Comparison of ENCODE assay signal across 8 cellular contexts in the genomic region with DNA sequence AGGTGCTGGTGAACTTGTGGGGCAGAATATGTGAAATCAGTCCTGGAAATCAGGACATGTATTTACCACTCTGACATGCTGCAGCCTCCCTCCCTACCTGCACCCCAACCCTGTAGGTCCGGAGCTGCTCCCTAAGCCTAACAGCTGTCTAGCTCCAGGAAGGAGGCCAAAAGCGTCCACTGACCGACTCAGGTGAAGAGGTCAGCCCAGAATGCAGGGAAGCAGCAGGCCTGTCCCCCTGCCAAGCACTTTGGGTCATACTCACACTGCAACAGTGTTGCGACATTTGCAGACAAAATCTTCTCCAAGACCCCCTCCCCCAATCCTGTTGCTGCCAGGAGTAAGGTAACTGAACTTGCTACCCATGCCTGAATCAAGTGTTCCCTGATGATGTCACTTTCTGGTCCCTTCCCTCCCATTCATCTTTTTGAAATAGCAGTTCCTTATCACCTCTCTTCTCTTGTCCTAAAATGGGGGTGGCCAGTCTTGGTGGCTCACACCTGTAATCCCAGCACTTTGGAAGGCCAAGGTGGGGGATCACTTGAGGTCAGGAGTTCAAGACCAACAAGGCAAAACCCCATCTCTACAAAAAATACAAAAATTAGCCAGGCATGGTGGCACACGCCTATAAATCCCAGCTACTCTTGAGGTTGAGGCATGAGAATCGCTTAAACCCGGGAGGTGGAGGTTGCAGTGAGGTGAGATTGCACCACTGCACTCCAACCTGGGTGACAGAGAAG. TPM values are rescaled to one million over a fixed set of nuclear protein-coding genes. Genes with fewer than 3 reads are reported as not detected.
DNase-seq lines count a peak whose midpoint lies in the region; ATAC-seq and TF ChIP-seq lines count a peak whose summit lies in the region.

No MANE protein-coding gene starts in this region.

- H2AK5ac ChIP-seq in mesenchymal stem cell (ENCODE audit: low read length, severe bottlenecking), result no peak overlapping the region

- H2BK5ac ChIP-seq in mesenchymal stem cell (ENCODE audit: low read depth, low read length, poor library complexity, severe bottlenecking), result no peak overlapping the region

- DNase-seq in left ventricle myocardium inferior (no peak), Right ventricle myocardium superior (no peak), mesenchymal stem cell (no peak), ureter (ENCODE audit: low spot score) (no peak), mucosa of gallbladder (ENCODE audit: low spot score) (no peak), retina (no peak)
- DNase-seq in activated naive CD4-positive, alpha-beta T cell treated with anti-CD3 and anti-CD28 coated beads, Interleukin-2, amount 50 U/mL, for 16 hours, result no peak

- peak overlapping the region; percentile 35 for H2BK120ac ChIP-seq in mesenchymal stem cell (ENCODE audit: low read depth, low read length)

- H3K4me1 ChIP-seq in left ventricle myocardium inferior (peaks cover 43% of the 10 kb centered on the region), mesenchymal stem cell (ENCODE audit: control insufficient read depth, insufficient read depth, low read depth, low read length) (peaks cover 20% of the 10 kb centered on the region)

- H3K27me3 ChIP-seq in left ventricle myocardium inferior (ENCODE audit: low read depth), result no peaks in the 10 kb centered on the region
- H3K27me3 ChIP-seq in mesenchymal stem cell (ENCODE audit: control insufficient read depth in 1 of 2, insufficient read depth in 1 of 2, low read length in 2 of 2), result no peaks in the 10 kb centered on the region

- intact Hi-C loops in left ventricle myocardium inferior (cut with micrococcal nuclease) (no loop called here), Right ventricle myocardium superior (cut with DNase I) (no loop called here)

- no peak for ATAC-seq in Right ventricle myocardium superior (ENCODE audit: poor library complexity)

- H3K9ac ChIP-seq in mesenchymal stem cell (ENCODE audit: low read length), result peak overlapping the region; percentile 65

- peaks cover 4% of the 10 kb centered on the region for H3K79me1 ChIP-seq in mesenchymal stem cell (replicated peaks; ENCODE audit: low read length, poor library complexity, severe bottlenecking)

- peaks cover 3% of the 10 kb centered on the region for H3K27me3 Mint-ChIP-seq in brain

- peak overlapping the region; percentile 78 for H4K91ac ChIP-seq in mesenchymal stem cell (ENCODE audit: low read length)

- H3K27ac ChIP-seq in left ventricle myocardium inferior (replicated peaks) (peak overlapping the region; percentile 92), mesenchymal stem cell (ENCODE audit: low read length, poor library complexity, severe bottlenecking) (no peak overlapping the region)

- peak overlapping the region in 1 of 2 experiments; percentile 64 for H3K4ac ChIP-seq in mesenchymal stem cell (ENCODE audit: low read depth in 1 of 2, low read length in 2 of 2)

- H2BK15ac ChIP-seq in mesenchymal stem cell (ENCODE audit: low read depth, poor library complexity, severe bottlenecking), result no peak overlapping the region

- H3K14ac ChIP-seq in mesenchymal stem cell (ENCODE audit: low read length in 2 of 2), result peak overlapping the region in 1 of 2 experiments; percentile 73

- peak overlapping the region; percentile 93 for H3K4me2 ChIP-seq in mesenchymal stem cell (ENCODE audit: low read length, poor library complexity, severe bottlenecking)

- peaks cover 39% of the 10 kb centered on the region for H3K4me1 Mint-ChIP-seq in brain

- H3K18ac ChIP-seq in mesenchymal stem cell (ENCODE audit: low read depth in 1 of 2, low read length in 2 of 2), result peak overlapping the region in 1 of 2 experiments; percentile 97

- peak overlapping the region; percentile 59 for H4K8ac ChIP-seq in mesenchymal stem cell (ENCODE audit: low read length)

- no peak overlapping the region for H2AFZ ChIP-seq in mesenchymal stem cell (ENCODE audit: low read depth, low read length)

- H3K9me3 Mint-ChIP-seq in brain, result no peaks in the 10 kb centered on the region

- H3K4me3 Mint-ChIP-seq in brain, result peak overlapping the region; percentile 87 to 96 (median 93)

- peak overlapping the region; percentile 94 for H3K4me3 ChIP-seq in left ventricle myocardium inferior
- H3K4me3 ChIP-seq in mesenchymal stem cell (ENCODE audit: insufficient read depth in 1 of 2, low read depth in 1 of 2, low read length in 2 of 2), result peak overlapping the region in 1 of 2 experiments; percentile 67

- 78% methylated on average over 7 of the region's 7 CpGs for WGBS in mesenchymal stem cell

- peak overlapping the region in 1 of 2 experiments; percentile 99 for H2BK12ac ChIP-seq in mesenchymal stem cell (ENCODE audit: low read length in 2 of 2)

- H3K36me3 ChIP-seq in left ventricle myocardium inferior (no peaks in the 10 kb centered on the region), mesenchymal stem cell (ENCODE audit: control insufficient read depth in 1 of 2, insufficient read depth in 2 of 2, low read depth in 1 of 2, low read length in 2 of 2) (peaks cover 4 to 5% of the 10 kb centered on the region in 2 experiments)

- peak overlapping the region; percentile 89 to 99 (median 94) for H3K27ac Mint-ChIP-seq in brain

- H3K9me3 ChIP-seq in left ventricle myocardium inferior (replicated peaks) (no peaks in the 10 kb centered on the region), mesenchymal stem cell (ENCODE audit: control insufficient read depth, low read length) (no peaks in the 10 kb centered on the region)

- TF ChIP-seq CTCF in left ventricle myocardium inferior (IDR thresholded peaks at IDR 0.05; ENCODE audit: borderline replicate concordance) (no peak), brain (conservative IDR thresholded peaks at IDR 0.05) (no peak)

- H3K23ac ChIP-seq in mesenchymal stem cell (ENCODE audit: low read length in 2 of 2), result peak overlapping the region in 1 of 2 experiments; percentile 97

- H3K36me3 Mint-ChIP-seq in brain, result peaks cover 7% of the 10 kb centered on the region

RNA-seq across cellular contexts. Expression of a gene that starts 1.3 kb away (rescaled TPM):
- 23.5 TPM for total RNA-seq in left ventricle myocardium inferior
- 24.0 TPM for total RNA-seq in Right ventricle myocardium superior
- polyA plus RNA-seq in brain (ENCODE audit: insufficient read depth, low read depth, low replicate concordance), result 126 TPM
- 188 TPM for polyA plus RNA-seq in mesenchymal stem cell (2013, experiment 1 of 2)
- polyA plus RNA-seq in mesenchymal stem cell (2013, experiment 2 of 2), result 182 TPM
- 94.2 TPM for total RNA-seq in ureter
- total RNA-seq in mucosa of gallbladder, result 127 TPM

RNA-seq across cellular contexts. Expression of a gene that starts 10.4 kb away (rescaled TPM):
- total RNA-seq in left ventricle myocardium inferior, result 1.3 TPM
- 0.75 TPM for total RNA-seq in Right ventricle myocardium superior
- polyA plus RNA-seq in brain (ENCODE audit: insufficient read depth, low read depth, low replicate concordance), result 6.2 TPM
- 1.0 TPM for polyA plus RNA-seq in mesenchymal stem cell (2013, experiment 1 of 2)
- polyA plus RNA-seq in mesenchymal stem cell (2013, experiment 2 of 2), result 0.51 TPM
- 0.75 TPM for total RNA-seq in ureter
- total RNA-seq in mucosa of gallbladder, result 1.6 TPM

RNA-seq across cellular contexts. Expression of a gene that starts 46.6 kb away (rescaled TPM):
- 24.9 TPM for total RNA-seq in left ventricle myocardium inferior
- total RNA-seq in Right ventricle myocardium superior, result 23.0 TPM
- polyA plus RNA-seq in brain (ENCODE audit: insufficient read depth, low read depth, low replicate concordance), result 808 TPM
- 51.3 TPM for polyA plus RNA-seq in mesenchymal stem cell (2013, experiment 1 of 2)
- polyA plus RNA-seq in mesenchymal stem cell (2013, experiment 2 of 2), result 50.8 TPM
- total RNA-seq in ureter, result 45.7 TPM
- total RNA-seq in mucosa of gallbladder, result 65.9 TPM

RNA-seq across cellular contexts. Expression of a gene that starts 54.8 kb away (rescaled TPM):
- total RNA-seq in left ventricle myocardium inferior (3.5 TPM), Right ventricle myocardium superior (3.0 TPM), ureter (15.6 TPM), mucosa of gallbladder (14.0 TPM)
- polyA plus RNA-seq in brain (ENCODE audit: insufficient read depth, low read depth, low replicate concordance), result 2.2 TPM
- 2.7 TPM for polyA plus RNA-seq in mesenchymal stem cell (2013, experiment 1 of 2)
- 2.6 TPM for polyA plus RNA-seq in mesenchymal stem cell (2013, experiment 2 of 2)
